ENCODE assay signal across 13 cellular contexts in the genomic region with DNA sequence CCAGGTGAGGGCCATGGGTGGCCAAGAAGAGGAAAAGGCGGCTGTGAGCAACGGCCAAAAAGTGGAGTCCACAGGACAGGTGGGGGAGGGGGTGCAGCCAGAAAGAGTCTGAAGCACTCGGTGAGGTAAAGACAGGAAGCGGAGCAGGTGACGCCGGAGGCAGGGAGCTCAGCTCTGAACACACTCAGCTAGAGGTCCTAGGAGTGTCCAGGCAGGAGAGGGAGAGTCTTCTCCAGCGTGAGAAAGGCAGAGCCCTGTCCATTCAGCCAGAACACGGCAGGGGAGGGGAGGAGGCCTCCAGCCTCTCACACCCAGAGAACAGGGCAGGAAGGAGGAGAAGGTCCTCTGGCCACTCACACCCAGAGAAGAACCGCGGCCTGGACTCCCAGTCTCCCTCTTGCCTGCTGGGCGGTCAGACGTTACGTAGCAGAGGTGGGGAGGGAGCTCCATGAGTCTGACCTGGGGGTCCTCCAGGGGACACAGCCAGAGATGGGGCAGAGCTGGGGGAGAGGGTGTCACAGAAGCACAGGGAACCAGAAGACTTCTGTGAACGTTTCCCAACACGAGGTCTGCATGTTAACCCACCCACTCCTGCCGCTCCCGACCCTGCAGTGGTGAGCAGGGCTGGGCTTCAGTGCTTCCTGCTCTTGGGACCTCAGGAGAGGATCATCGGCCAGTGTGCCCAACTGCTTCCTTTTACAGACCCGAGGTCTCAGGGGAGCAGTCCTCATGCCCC.
A peak's percentile ranks its signal among the peaks of the same experiment; 100 is the strongest.
DNase-seq lines count a peak whose midpoint lies in the region; ATAC-seq and TF ChIP-seq lines count a peak whose summit lies in the region.
"Had no signal": no experiment of that assay in that cellular context is flagged by ENCODE, and none has a peak within 500 bp of the region (broad histone marks: within the 10 kb centered on the region; RNA-seq: fewer than 3 reads in every experiment).

No MANE protein-coding gene starts in this region.

- no peak overlapping the region for H3K4me3 ChIP-seq in left ventricle myocardium inferior
- H3K4me3 ChIP-seq in dorsolateral prefrontal cortex: no peak overlapping the region
- no peak overlapping the region for H3K4me3 ChIP-seq in lung
- H3K4me3 ChIP-seq in vagina: peak overlapping the region in 1 of 2 donors; percentile 35
- no peak overlapping the region for H3K4me3 ChIP-seq in body of pancreas
- H3K4me3 ChIP-seq: adrenal gland, GM12878 had no signal

- H3K27me3 ChIP-seq in left ventricle myocardium inferior (ENCODE audit: low read depth) (no peaks in the 10 kb centered on the region), dorsolateral prefrontal cortex (peaks cover 0 to 4% (median 0%) of the 10 kb centered on the region in 45 donors), lung (ENCODE audit: control insufficient read depth, insufficient read depth) (no peaks in the 10 kb centered on the region), vagina (no peaks in the 10 kb centered on the region), body of pancreas (no peaks in the 10 kb centered on the region)
- H3K27me3 ChIP-seq: adrenal gland had no signal

- H3K9me3 ChIP-seq in left ventricle myocardium inferior (replicated peaks): no peaks in the 10 kb centered on the region
- H3K9me3 ChIP-seq in lung (ENCODE audit: control insufficient read depth in 2 of 2, insufficient read depth in 1 of 2, low read length in 1 of 2): no peaks in the 10 kb centered on the region
- H3K9me3 ChIP-seq in vagina: no peaks in the 10 kb centered on the region
- no peaks in the 10 kb centered on the region for H3K9me3 ChIP-seq in body of pancreas
- H3K9me3 ChIP-seq: adrenal gland had no signal

- H3K27ac ChIP-seq in left ventricle myocardium inferior (replicated peaks): peak overlapping the region; percentile 86
- peak overlapping the region in 47 of 59 donors; percentile 1 to 78 (median 54) for H3K27ac ChIP-seq in dorsolateral prefrontal cortex
- peak overlapping the region; percentile 14 to 79 for H3K27ac ChIP-seq in lung (ENCODE audit: low read depth in 1 of 2, low read length in 1 of 2)
- peak overlapping the region; percentile 76 for H3K27ac ChIP-seq in vagina
- H3K27ac ChIP-seq in body of pancreas: peak overlapping the region in 2 of 4 donors; percentile 96 to 97

- H3K4me1 ChIP-seq in left ventricle myocardium inferior: peaks cover 60% of the 10 kb centered on the region
- H3K4me1 ChIP-seq in lung (ENCODE audit: control insufficient read depth in 2 of 2, insufficient read depth in 2 of 2, low read length in 2 of 2): peaks cover 0 to 11% of the 10 kb centered on the region in 2 donors
- peaks cover 49% of the 10 kb centered on the region for H3K4me1 ChIP-seq in vagina
- H3K4me1 ChIP-seq in body of pancreas: peaks cover 46% of the 10 kb centered on the region

- 69% methylated on average over 19 of the region's 19 CpGs for WGBS in lung, 2 donors
- WGBS in body of pancreas, 2 donors: 78 to 82% methylated on average over 8 to 18 of the region's 19 CpGs

- DNase-seq in left ventricle myocardium inferior (no peak), Right ventricle myocardium inferior (ENCODE audit: missing footprints) (no peak), dorsolateral prefrontal cortex (no peak), lung (ENCODE audit: low spot score) (no peak), vagina (ENCODE audit: extremely low spot score in 2 of 2) (no peak), body of pancreas (no peak), T-helper 2 cell (no peak)
- DNase-seq: activated T-cell treated with anti-CD3 and anti-CD28 coated beads, Interleukin-2, amount 50 U/mL, for 1 hour; effector CD4-positive, alpha-beta T cell; stimulated activated CD4-positive, alpha-beta T cell treated with anti-CD3 and anti-CD28 coated beads, Interleukin-12 subunit alpha, Interleukin-12 subunit beta, amount 100 ng/mL, for 4 hours had no signal

- H3K36me3 ChIP-seq in left ventricle myocardium inferior (peaks cover 55% of the 10 kb centered on the region), lung (ENCODE audit: control insufficient read depth in 2 of 2, insufficient read depth in 2 of 2, low read length in 2 of 2) (peaks cover 5 to 30% of the 10 kb centered on the region in 2 donors), vagina (peaks cover 0 to 15% of the 10 kb centered on the region in 2 donors), body of pancreas (replicated peaks in 1 of 2; ENCODE audit: insufficient read depth in 1 of 2, low read depth in 2 of 2) (no peaks in the 10 kb centered on the region)

- TF ChIP-seq CTCF in left ventricle myocardium inferior (IDR thresholded peaks at IDR 0.05; ENCODE audit: borderline replicate concordance): no peak
- TF ChIP-seq CTCF in dorsolateral prefrontal cortex (IDR thresholded peaks at IDR 0.05 in 54 of 56, conservative IDR thresholded peaks at IDR 0.05 in 2 of 56; ENCODE audit: low read depth in 1 of 56, partially characterized antibody in 56 of 56): no peak
- no peak for TF ChIP-seq CTCF in lung (IDR thresholded peaks at IDR 0.05; ENCODE audit: control extremely low read depth, extremely low read depth)
- TF ChIP-seq CTCF in vagina (IDR thresholded peaks at IDR 0.05): no peak
- TF ChIP-seq CTCF in body of pancreas (IDR thresholded peaks at IDR 0.05): no peak

- ATAC-seq in Right ventricle myocardium inferior (no peak), lung (ENCODE audit: insufficient read depth, low FRiP score) (no peak), body of pancreas (no peak), GM21825 (IDR thresholded peaks at IDR 0.05; ENCODE audit: unreplicated experiment) (no peak)
- ATAC-seq: GM12878 had no signal

- TF ChIP-seq POLR2A in vagina (IDR thresholded peaks at IDR 0.05) (no peak), body of pancreas (IDR thresholded peaks at IDR 0.05) (no peak)

- intact Hi-C loops in left ventricle myocardium inferior (cut with micrococcal nuclease) (no loop called here), Right ventricle myocardium inferior (cut with DNase I) (no loop called here), dorsolateral prefrontal cortex (cut with DNase I) (no loop called here), vagina (cut with DNase I) (no loop called here), body of pancreas (cut with DNase I) (no loop called here)
